Comparison of ENCODE assay signal across 14 cellular contexts in the genomic region with DNA sequence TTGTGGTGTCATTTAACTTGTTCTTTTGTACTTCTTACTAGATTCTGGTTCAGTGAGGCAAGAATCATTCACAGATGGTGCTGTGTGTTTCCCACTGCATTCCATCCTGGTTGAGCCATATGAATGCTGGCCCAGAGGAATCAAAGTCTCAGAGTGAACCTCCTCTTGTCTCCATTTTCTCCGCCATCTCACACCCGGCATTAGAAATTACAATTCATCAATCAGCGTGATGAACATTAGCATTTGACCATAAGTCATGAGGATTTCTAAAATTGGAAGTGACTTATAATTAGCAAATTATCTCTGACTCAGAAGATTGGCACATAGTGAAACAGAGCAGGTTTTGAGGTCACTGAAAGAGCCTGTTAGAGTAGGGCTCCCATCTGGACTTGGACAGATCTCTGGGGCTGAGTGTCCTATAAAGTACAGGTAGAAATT. TPM values are rescaled to one million over a fixed set of nuclear protein-coding genes. Genes with fewer than 3 reads are reported as not detected.
DNase-seq lines count a peak whose midpoint lies in the region; ATAC-seq, FAIRE-seq and TF ChIP-seq lines count a peak whose summit lies in the region.
"Had no signal": no experiment of that assay in that cellular context is flagged by ENCODE, and none has a peak within 500 bp of the region (broad histone marks: within the 10 kb centered on the region; RNA-seq: fewer than 3 reads in every experiment).

No MANE protein-coding gene starts in this region.

- POLR2A ChIA-PET in GM12878 (lab: Charles Lee) = interaction anchor here (1.1 kb wide), 1 partner anchor 11 kb away, joined by 4 read pairs; no protein-coding TSS in a partner anchor

- peak; percentile 91 for ATAC-seq in GM12878

- no peak for TF ChIP-seq EP300 in GM12878 (IDR thresholded peaks at IDR 0.05; ENCODE audit: borderline replicate concordance in 1 of 2, control insufficient read depth in 1 of 2, low read depth in 2 of 2, low read length in 2 of 2)

- no peak overlapping the region for H3K4me3 ChIP-seq in KMS-11 (IDR thresholded peaks at IDR 0.05; ENCODE audit: insufficient read depth, low read depth, low read length)
- no peak overlapping the region for H3K4me3 ChIP-seq in GM12878
- no peak overlapping the region for H3K4me3 ChIP-seq in coronary artery
- H3K4me3 ChIP-seq: SK-N-MC, uterus had no signal

- intact Hi-C loops in GM12878 (cut with micrococcal nuclease; ENCODE audit: unreplicated experiment) = no loop called here

- no peak for TF ChIP-seq POLR2A in GM12878 (IDR thresholded peaks at IDR 0.05; ENCODE audit: low read depth, low read length)

- RAD21 ChIA-PET in GM12878 (lab: Charles Lee; ENCODE audit: unreplicated experiment) = interaction anchor here (1.4 to 1.5 kb wide), 2 partner anchors 21 to 51 kb away, joined by 3 read pairs; no protein-coding TSS in a partner anchor

- TF ChIP-seq RAD21 in GM12878 (IDR thresholded peaks at IDR 0.05; ENCODE audit: insufficient read depth, low read depth, low read length) = no peak

- H4K20me1 ChIP-seq in KMS-11 (ENCODE audit: insufficient read depth) (no peaks in the 10 kb centered on the region), GM12878 (ENCODE audit: control insufficient read depth, insufficient read depth) (no peaks in the 10 kb centered on the region)

- H2AFZ ChIP-seq in KMS-11 (ENCODE audit: low read depth) (peak overlapping the region; percentile 19; the same call in 1 of the 2 replicates), GM12878 (ENCODE audit: control insufficient read depth, low read depth, low read length) (no peak overlapping the region)

- in situ Hi-C loops in GM12878 (cut with MboI) = no loop called here

- BruUV-seq in GM12878 (replicated peaks; lab: Mats Ljungman, UMichigan) = no TSS peak

- H3K27me3 ChIP-seq in KMS-11 (ENCODE audit: insufficient read depth, low read depth) = no peaks in the 10 kb centered on the region
- H3K27me3 ChIP-seq in GM12878 (replicated peaks in 1 of 2; ENCODE audit: control insufficient read depth in 2 of 2, insufficient read depth in 2 of 2, low read length in 1 of 2) = no peaks in the 10 kb centered on the region
- H3K27me3 ChIP-seq: uterus had no signal

- H3K4me2 ChIP-seq in KMS-11 = peak overlapping the region; percentile 36
- no peak overlapping the region for H3K4me2 ChIP-seq in GM12878 (ENCODE audit: control insufficient read depth, insufficient read depth)

- H3K27ac ChIP-seq in KMS-11 = peak overlapping the region; percentile 11; the same call in 1 of the 2 replicates
- no peak overlapping the region for H3K27ac ChIP-seq in GM12878 (ENCODE audit: control insufficient read depth, insufficient read depth)
- H3K27ac ChIP-seq in coronary artery = no peak overlapping the region
- H3K27ac ChIP-seq: SK-N-MC, uterus had no signal

- peaks cover 24% of the 10 kb centered on the region for H3K4me1 ChIP-seq in KMS-11 (ENCODE audit: low read depth, poor library complexity, severe bottlenecking)
- H3K4me1 ChIP-seq in GM12878 (ENCODE audit: control insufficient read depth, insufficient read depth, low read length) = no peaks in the 10 kb centered on the region
- H3K4me1 ChIP-seq: uterus had no signal

- CTCF ChIA-PET in GM12878 (lab: Yijun Ruan, JAX) = interaction anchor here (1.4 kb wide), 1 partner anchor 193 kb away, joined by 3 read pairs; no protein-coding TSS in a partner anchor

- WGBS in GM12878 (ENCODE audit: insufficient coverage, insufficient replicate concordance, low lambda C conversion rate, missing lambda C conversion rate) = 13% methylated on average over 3 of the region's 3 CpGs

- FAIRE-seq in GM12878 (lab: Jason Lieb, UNC) = peak; percentile 44

- no peak overlapping the region for H3K9ac ChIP-seq in KMS-11
- no peak overlapping the region for H3K9ac ChIP-seq in GM12878 (ENCODE audit: control insufficient read depth, insufficient read depth, low read length)

- H3K79me2 ChIP-seq in KMS-11 (ENCODE audit: insufficient read depth, low read depth) (no peaks in the 10 kb centered on the region), GM12878 (ENCODE audit: control insufficient read depth, insufficient read depth, low read length) (no peaks in the 10 kb centered on the region)

- no peaks in the 10 kb centered on the region for H3K9me3 ChIP-seq in GM12878 (replicated peaks; ENCODE audit: control insufficient read depth, insufficient read depth, low read length)
- H3K9me3 ChIP-seq: uterus had no signal

- peak; percentile 88 for DNase-seq in GM04503 (ENCODE audit: low read depth)
- no peak for DNase-seq in GM12878 (ENCODE audit: low read depth, low spot score)
- DNase-seq in non-pigmented ciliary epithelial cell (ENCODE audit: low read depth) = peak; percentile 65
- DNase-seq in coronary artery (ENCODE audit: low spot score) = no peak
- DNase-seq in stimulated activated CD4-positive, alpha-beta T cell treated with anti-CD3 and anti-CD28 coated beads, Interleukin-12 subunit alpha, Interleukin-12 subunit beta, amount 100 ng/mL, for 4 hours = no peak
- no peak for DNase-seq in GM10266 (ENCODE audit: extremely low spot score)
- no peak for DNase-seq in NCI-H2107 treated with DMSO at 0.1 percent for 48 hours (lab: John Stamatoyannopoulos, UW; ENCODE audit: unreplicated experiment)
- DNase-seq: activated CD4-positive, alpha-beta T cell treated with anti-CD3 and anti-CD28 coated beads, Interleukin-2, amount 50 U/mL, for 4 hours; activated naive CD4-positive, alpha-beta T cell treated with anti-CD3 and anti-CD28 coated beads, Interleukin-2, amount 50 U/mL, for 16 hours; NCI-H1048; NCI-H510A treated with DMSO at 0.1 percent for 48 hours; uterus had no signal

- no peak for TF ChIP-seq CTCF in KMS-11 (conservative IDR thresholded peaks at IDR 0.05; ENCODE audit: low read depth, low read length)
- no peak for TF ChIP-seq CTCF in GM12878 (IDR thresholded peaks at IDR 0.05 in 2 of 3, conservative IDR thresholded peaks at IDR 0.05 in 1 of 3; ENCODE audit: control insufficient read depth in 2 of 3, extremely low read depth in 1 of 3, insufficient read depth in 1 of 3, low read depth in 3 of 3, low read length in 3 of 3)
- TF ChIP-seq CTCF in coronary artery (IDR thresholded peaks at IDR 0.05) = no peak
- no peak for TF ChIP-seq CTCF in GM10266 (IDR thresholded peaks at IDR 0.05; ENCODE audit: control insufficient read depth, insufficient read depth, low read depth, missing control alignments)

- no peaks in the 10 kb centered on the region for H3K36me3 ChIP-seq in KMS-11 (ENCODE audit: insufficient read depth)
- H3K36me3 ChIP-seq in GM12878 (ENCODE audit: control insufficient read depth in 2 of 2, insufficient read depth in 2 of 2, low read length in 1 of 2) = no peaks in the 10 kb centered on the region
- H3K36me3 ChIP-seq: uterus had no signal

- SMC1A ChIA-PET in GM12878 (lab: Charles Lee; ENCODE audit: uncharacterized antibody, unreplicated experiment) = interaction anchor here (1.6 to 1.7 kb wide), 3 partner anchors 10 to 21 kb away, joined by 3 to 10 read pairs (median 4); no protein-coding TSS in a partner anchor

TF ChIP-seq in GM12878, 131 proteins besides CTCF, POLR2A, EP300 and RAD21 (continues in another document):
- TF ChIP-seq YY1 (IDR thresholded peaks at IDR 0.05; ENCODE audit: low read depth, low read length) = 0 out of 2 replicates have a peak, but pooled peaks have one; percentile 6
- TF ChIP-seq MTA2 (IDR thresholded peaks at IDR 0.05; ENCODE audit: low read depth) = peak; percentile 37; the same call in 1 of the 2 replicates
- TF ChIP-seq RUNX3 (IDR thresholded peaks at IDR 0.05; ENCODE audit: low read length) = peak; percentile 31; the same call in 1 of the 2 replicates
- no peak for TF ChIP-seq ZBTB11 (CRISPR knock-in tag; IDR thresholded peaks at IDR 0.05)
- no peak for TF ChIP-seq GATAD2B (conservative IDR thresholded peaks at IDR 0.05; ENCODE audit: low read depth)

RNA-seq across cellular contexts. Expression of gene TNFAIP3, which starts 25.2 kb away (rescaled TPM):
- 258 and 260 TPM in 2 replicates for total RNA-seq in GM12878 (2013; cell fraction: nucleolus; rRNA removed)
- total RNA-seq in GM12878 (2014; rRNA removed) (84.0 and 96.8 TPM in 2 replicates), GM12878 (2014; rRNA removed; fragmentation: Illumina TruSeq; extraction: Trizol) (81.4 and 82.4 TPM in 2 replicates), GM12878 (2021) (220 and 229 TPM in 2 replicates)
- polyA plus RNA-seq in GM12878 (2011; ENCODE audit: low read depth) = 59.4 TPM
- polyA plus RNA-seq in GM12878 (2011; rRNA removed) (308 and 350 TPM in 2 replicates), GM12878 (2014; fragmentation: Illumina TruSeq; extraction: Trizol) (149 and 171 TPM in 2 replicates), GM12878 (2014; fragmentation: Nextera tagmentation; extraction: Ambion mirVana) (10 to 100 TPM; 18.0 to 31.5 TPM), GM12878 (2014; rRNA removed) (138 and 149 TPM in 2 replicates), GM12878 (2016; fragmentation: Nextera tagmentation; extraction: Ambion mirVana) (100 to 1,000 TPM; 126 to 128 TPM)
- 204 and 210 TPM in 2 replicates for polyA plus RNA-seq in GM12878 (2011; cell fraction: cytosol; rRNA removed)
- polyA plus RNA-seq in GM12878 (2011; cell fraction: nucleus; rRNA removed) = 565 and 695 TPM in 2 replicates
- 64.6 and 107 TPM in 2 replicates for polyA plus RNA-seq in GM12878 (2012)
- 268 and 281 TPM in 2 replicates for polyA minus RNA-seq in GM12878 (2011; rRNA and poly(A)+ RNA removed)
- polyA minus RNA-seq in GM12878 (2011; cell fraction: cytosol; rRNA and poly(A)+ RNA removed) = 95.9 and 104 TPM in 2 replicates
- 243 and 270 TPM in 2 replicates for polyA minus RNA-seq in GM12878 (2011; cell fraction: nucleus; rRNA and poly(A)+ RNA removed)

Comparison
In these comparisons a context has a peak if more than half of its experiments do, and no peak if none do; other contexts are left out.
1. DNase-seq: peak in GM04503 (single experiment) and non-pigmented ciliary epithelial cell (single experiment); none in GM12878 (single experiment), coronary artery (single experiment), stimulated activated CD4-positive, alpha-beta T cell treated with anti-CD3 and anti-CD28 coated beads, Interleukin-12 subunit alpha, Interleukin-12 subunit beta, amount 100 ng/mL, for 4 hours (single experiment), GM10266 (single experiment) and NCI-H2107 treated with DMSO at 0.1 percent for 48 hours (single experiment).